21 cellular contexts compared by ENCODE assay signal in the genomic region with DNA sequence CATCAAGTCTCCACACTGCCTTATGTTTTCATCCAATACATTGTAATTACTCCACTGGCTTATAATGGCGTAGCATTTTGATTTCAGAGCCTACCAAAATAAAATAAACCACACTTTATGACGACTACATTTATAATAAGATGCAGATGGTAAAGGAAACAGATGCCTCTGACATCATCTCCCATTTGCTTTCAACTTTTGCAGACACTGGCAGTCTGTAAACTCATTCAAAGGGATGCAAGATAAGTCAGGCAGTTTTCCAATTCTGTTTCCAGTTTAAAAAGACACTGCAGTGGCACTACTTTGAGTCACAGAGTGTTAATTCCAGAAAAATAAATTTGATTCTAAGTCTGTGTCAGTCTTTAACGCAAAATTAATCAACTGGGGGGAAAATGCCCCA. TPM values are rescaled to one million over a fixed set of nuclear protein-coding genes. Genes with fewer than 3 reads are reported as not detected.
A peak's percentile ranks its signal among the peaks of the same experiment; 100 is the strongest.
DNase-seq lines count a peak whose midpoint lies in the region; ATAC-seq and TF ChIP-seq lines count a peak whose summit lies in the region.
"Had no signal": no experiment of that assay in that cellular context is flagged by ENCODE, and none has a peak within 500 bp of the region (broad histone marks: within the 10 kb centered on the region; RNA-seq: fewer than 3 reads in every experiment).

No MANE protein-coding gene starts in this region.

- peak overlapping the region; percentile 30 for H3K27ac ChIP-seq in mesodermal cell (ENCODE audit: low read depth, low read length, severe bottlenecking)
- H3K27ac ChIP-seq: psoas muscle had no signal

- no peaks in the 10 kb centered on the region for H3K9me3 ChIP-seq in mesodermal cell (ENCODE audit: control insufficient read depth, low read length)
- H3K9me3 ChIP-seq: psoas muscle had no signal

- H3K36me3 ChIP-seq in mesodermal cell (ENCODE audit: control insufficient read depth, insufficient read depth, low read length) = peaks cover 23% of the 10 kb centered on the region

- TF ChIP-seq CTCF in AG09309 (IDR thresholded peaks at IDR 0.05; ENCODE audit: control insufficient read depth, insufficient read depth, low read depth, low read length, missing control alignments) = no peak
- no peak for TF ChIP-seq CTCF in GM10266 (IDR thresholded peaks at IDR 0.05; ENCODE audit: control insufficient read depth, insufficient read depth, low read depth, missing control alignments)

- H3K36me3 Mint-ChIP-seq in effector memory CD8-positive, alpha-beta T cell (ENCODE audit: insufficient read depth) = no peaks in the 10 kb centered on the region
- no peaks in the 10 kb centered on the region for H3K36me3 Mint-ChIP-seq in activated T-cell treated with anti-CD3 and anti-CD28 coated beads, Interleukin-2, amount 50 U/mL, for 24 hours (ENCODE audit: low read depth)
- H3K36me3 Mint-ChIP-seq: activated naive CD4-positive, alpha-beta T cell treated with anti-CD3 and anti-CD28 coated beads, Interleukin-2, amount 50 U/mL, for 24 hours; naive thymus-derived CD4-positive, alpha-beta T cell had no signal

- H3K27ac Mint-ChIP-seq in effector memory CD8-positive, alpha-beta T cell = no peak overlapping the region
- no peak overlapping the region for H3K27ac Mint-ChIP-seq in activated T-cell treated with anti-CD3 and anti-CD28 coated beads, Interleukin-2, amount 50 U/mL, for 24 hours
- H3K27ac Mint-ChIP-seq: activated naive CD4-positive, alpha-beta T cell treated with anti-CD3 and anti-CD28 coated beads, Interleukin-2, amount 50 U/mL, for 24 hours had no signal

- H3K27me3 Mint-ChIP-seq in effector memory CD8-positive, alpha-beta T cell = no peaks in the 10 kb centered on the region
- H3K27me3 Mint-ChIP-seq in activated T-cell treated with anti-CD3 and anti-CD28 coated beads, Interleukin-2, amount 50 U/mL, for 24 hours = no peaks in the 10 kb centered on the region
- H3K27me3 Mint-ChIP-seq: activated naive CD4-positive, alpha-beta T cell treated with anti-CD3 and anti-CD28 coated beads, Interleukin-2, amount 50 U/mL, for 24 hours had no signal

- H3K4me3 Mint-ChIP-seq in effector memory CD8-positive, alpha-beta T cell = no peak overlapping the region
- H3K4me3 Mint-ChIP-seq in activated T-cell treated with anti-CD3 and anti-CD28 coated beads, Interleukin-2, amount 50 U/mL, for 24 hours = no peak overlapping the region
- H3K4me3 Mint-ChIP-seq: activated naive CD4-positive, alpha-beta T cell treated with anti-CD3 and anti-CD28 coated beads, Interleukin-2, amount 50 U/mL, for 24 hours; naive thymus-derived CD4-positive, alpha-beta T cell had no signal

- H3K9me3 Mint-ChIP-seq in effector memory CD8-positive, alpha-beta T cell = no peaks in the 10 kb centered on the region
- H3K9me3 Mint-ChIP-seq in activated T-cell treated with anti-CD3 and anti-CD28 coated beads, Interleukin-2, amount 50 U/mL, for 24 hours = no peaks in the 10 kb centered on the region
- H3K9me3 Mint-ChIP-seq: activated naive CD4-positive, alpha-beta T cell treated with anti-CD3 and anti-CD28 coated beads, Interleukin-2, amount 50 U/mL, for 24 hours; naive thymus-derived CD4-positive, alpha-beta T cell had no signal

- H3K4me1 ChIP-seq in mesodermal cell (ENCODE audit: control insufficient read depth, insufficient read depth, low read length, poor library complexity, severe bottlenecking) = peaks cover 4% of the 10 kb centered on the region
- H3K4me1 ChIP-seq: psoas muscle had no signal

- H3K4me3 ChIP-seq in AG09309 (ENCODE audit: control insufficient read depth, low read depth, low read length) = no peak overlapping the region
- H3K4me3 ChIP-seq in mesodermal cell (ENCODE audit: extremely low read depth, insufficient read depth, low read length, poor library complexity, severe bottlenecking) = no peak overlapping the region
- H3K4me3 ChIP-seq: psoas muscle had no signal

- ATAC-seq in effector memory CD8-positive, alpha-beta T cell (replicated peaks) = peak; percentile 12
- ATAC-seq: left colon; naive thymus-derived CD4-positive, alpha-beta T cell; psoas muscle; stimulated activated naive CD8-positive, alpha-beta T cell treated with anti-CD3 and anti-CD28 coated beads, Interleukin-15, Interleukin-2, amounts not matched to agents 100 U/mL and 50 U/mL, for 24 hours had no signal

- DNase-seq in AG09309 (ENCODE audit: low read depth) = peak; percentile 33
- peak; percentile 28 for DNase-seq in M059J (ENCODE audit: low read depth)
- DNase-seq in effector memory CD8-positive, alpha-beta T cell = no peak
- no peak for DNase-seq in stimulated activated CD4-positive, alpha-beta T cell treated with anti-CD3 and anti-CD28 coated beads, Interleukin-4, amount 100 ng/mL, for 24 hours
- no peak for DNase-seq in NCI-H1105 (lab: John Stamatoyannopoulos, UW)
- no peak for DNase-seq in activated T-cell treated with anti-CD3 and anti-CD28 coated beads, Interleukin-2, amount 50 U/mL, for 24 hours
- DNase-seq in GM10266 (ENCODE audit: extremely low spot score) = no peak
- DNase-seq: activated CD4-positive, alpha-beta T cell treated with anti-CD3 and anti-CD28 coated beads for 48 hours; AML-193; central memory CD4-positive, alpha-beta T cell; Karpas-422; left colon; naive thymus-derived CD4-positive, alpha-beta T cell; NCI-H1436 treated with DMSO at 0.1 percent for 48 hours; NCI-H345; psoas muscle; SIG-M5; stimulated activated naive CD8-positive, alpha-beta T cell treated with anti-CD3 and anti-CD28 coated beads, Interleukin-15, Interleukin-2, amounts not matched to agents 100 U/mL and 50 U/mL, for 24 hours; T-helper 9 cell had no signal

- WGBS in mesodermal cell (ENCODE audit: insufficient coverage in 2 of 2), 2 experiments = 83 to 100% methylated on average over 1 of the region's 3 CpGs

- peaks cover 0 to 2% of the 10 kb centered on the region in 2 donors for H3K4me1 Mint-ChIP-seq in effector memory CD8-positive, alpha-beta T cell (ENCODE audit: low read depth in 2 of 2)
- no peaks in the 10 kb centered on the region for H3K4me1 Mint-ChIP-seq in activated T-cell treated with anti-CD3 and anti-CD28 coated beads, Interleukin-2, amount 50 U/mL, for 24 hours (ENCODE audit: low read depth)
- H3K4me1 Mint-ChIP-seq: activated naive CD4-positive, alpha-beta T cell treated with anti-CD3 and anti-CD28 coated beads, Interleukin-2, amount 50 U/mL, for 24 hours had no signal

RNA-seq across cellular contexts. Expression of gene DSEL, which starts 6.8 kb away (rescaled TPM):
- 26.3 and 40.3 TPM in 2 replicates for total RNA-seq in M059J (2014; rRNA removed; shearing (Covaris generic))
- 2.2 TPM for polyA plus RNA-seq in mesodermal cell (2013, experiment 1 of 2)
- 2.1 TPM for polyA plus RNA-seq in mesodermal cell (2013, experiment 2 of 2)

Comparison
In these comparisons a context has a peak if more than half of its experiments do, and no peak if none do; other contexts are left out.
1. DNase-seq: peak in AG09309 (single experiment) and M059J (single experiment); none in effector memory CD8-positive, alpha-beta T cell (0 of 3), stimulated activated CD4-positive, alpha-beta T cell treated with anti-CD3 and anti-CD28 coated beads, Interleukin-4, amount 100 ng/mL, for 24 hours (single experiment), NCI-H1105 (single experiment), activated T-cell treated with anti-CD3 and anti-CD28 coated beads, Interleukin-2, amount 50 U/mL, for 24 hours (single experiment) and GM10266 (single experiment).